In genomic region chr20:40810336-40810735, GRCh38 we compare ENCODE assay signal across 17 cellular contexts.
"Had no signal": no experiment of that assay in that cellular context is flagged by ENCODE, and none has a peak within 500 bp of the region (broad histone marks: within the 10 kb centered on the region; RNA-seq: fewer than 3 reads in every experiment).

No MANE protein-coding gene starts in this region.

- DNase-seq: effector memory CD8-positive, alpha-beta T cell; esophagus squamous epithelium; head of caudate nucleus; left colon; left ventricle myocardium superior; mesendoderm; naive B cell; posterior cingulate gyrus; stimulated activated CD4-positive, alpha-beta T cell treated with anti-CD3 and anti-CD28 coated beads, Interleukin-2, amount 100 ng/mL, for 48 hours; stimulated activated naive CD4-positive, alpha-beta T cell treated with Interleukin-2 at 50 U/mL for 16 hours; trophoblast cell; uterus had no signal

- H3K4me3 Mint-ChIP-seq: effector memory CD8-positive, alpha-beta T cell; nephron had no signal

- H3K9me3 Mint-ChIP-seq: effector memory CD8-positive, alpha-beta T cell; naive B cell; nephron had no signal

- ATAC-seq: effector memory CD8-positive, alpha-beta T cell; left colon; left ventricle myocardium superior had no signal

- H3K4me1 ChIP-seq: esophagus squamous epithelium, uterus had no signal

- H3K27me3 ChIP-seq: uterus had no signal

- H3K4me1 Mint-ChIP-seq: naive B cell had no signal

- H3K27ac Mint-ChIP-seq: effector memory CD8-positive, alpha-beta T cell; naive B cell had no signal

- H3K9me3 ChIP-seq: esophagus squamous epithelium, neutrophil, uterus had no signal

- H3K27ac ChIP-seq: esophagus squamous epithelium, hepatocyte, neutrophil, uterus had no signal

- H3K36me3 Mint-ChIP-seq: naive B cell had no signal

- H2AFZ ChIP-seq: hepatocyte had no signal

- H3K79me2 ChIP-seq: hepatocyte had no signal

- H3K36me3 ChIP-seq: esophagus squamous epithelium, neutrophil, uterus had no signal

- H3K4me2 ChIP-seq: hepatocyte, smooth muscle cell had no signal

- H3K4me3 ChIP-seq: esophagus squamous epithelium, hepatocyte, lung, smooth muscle cell, uterus had no signal
